ENCODE assay signal across 13 cellular contexts in genomic region chr21:46214478-46215340, GRCh38. TPM values are rescaled to one million over a fixed set of nuclear protein-coding genes. Genes with fewer than 3 reads are reported as not detected.
"Had no signal": no experiment of that assay in that cellular context is flagged by ENCODE, and none has a peak within 500 bp of the region (broad histone marks: within the 10 kb centered on the region; RNA-seq: fewer than 3 reads in every experiment).

No MANE protein-coding gene starts in this region.

- DNase-seq: activated CD4-positive, alpha-beta T cell treated with anti-CD3 and anti-CD28 coated beads, Interleukin-2, amount 50 U/mL, for 4 hours; activated naive CD4-positive, alpha-beta T cell treated with Interleukin-2 at 50 U/mL for 16 hours; cortex of kidney; effector CD8-positive, alpha-beta T cell; kidney; naive thymus-derived CD4-positive, alpha-beta T cell; stimulated activated CD4-positive, alpha-beta T cell treated with anti-CD3 and anti-CD28 coated beads, Interleukin-4, amount 100 ng/mL, for 1 hour; stimulated activated CD8-positive, alpha-beta memory T cell treated with anti-CD3 and anti-CD28 coated beads, Interleukin-4, amount 100 ng/mL, for 48 hours; T-helper 2 cell had no signal

- H3K27me3 ChIP-seq: cardiac muscle cell, tibial nerve had no signal

- H3K27ac ChIP-seq: cardiac muscle cell, tibial nerve had no signal

- H3K4me3 ChIP-seq: cardiac muscle cell, tibial nerve had no signal

- H3K9me3 ChIP-seq: tibial nerve had no signal

- H3K4me1 ChIP-seq: tibial nerve had no signal

- ATAC-seq: activated CD4-positive, CD25-positive, alpha-beta regulatory T cell treated with anti-CD3 and anti-CD28 coated beads, Interleukin-2, amount 50 U/mL, for 24 hours; naive thymus-derived CD4-positive, alpha-beta T cell had no signal

RNA-seq across cellular contexts. Expression of gene FTCD, which starts 59.3 kb away (rescaled TPM):
- total RNA-seq: pulmonary artery endothelial cell had no signal
- polyA plus RNA-seq: naive thymus-derived CD4-positive, alpha-beta T cell had no signal
